Comparison of ENCODE assay signal across 20 cellular contexts in the genomic region with DNA sequence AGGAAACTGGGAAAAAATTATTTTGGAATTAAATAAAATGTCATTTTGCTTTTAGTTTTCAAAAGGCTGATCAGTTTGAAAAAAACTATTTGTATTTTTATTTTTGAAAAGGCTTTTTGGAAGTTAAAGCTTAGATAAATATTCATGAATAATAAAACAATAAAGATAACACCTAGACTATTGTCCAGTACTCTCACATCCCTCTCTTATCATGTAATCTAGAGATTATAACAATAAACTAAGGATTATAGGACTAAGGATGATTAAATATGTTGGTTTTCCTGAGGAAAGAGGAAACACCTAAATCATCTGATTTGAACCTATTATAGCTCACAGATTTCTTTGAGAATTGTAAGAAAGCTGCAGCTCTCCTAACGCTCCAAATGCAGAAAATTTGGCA.
DNase-seq lines count a peak whose midpoint lies in the region; ATAC-seq, FAIRE-seq and TF ChIP-seq lines count a peak whose summit lies in the region.
"Had no signal": no experiment of that assay in that cellular context is flagged by ENCODE, and none has a peak within 500 bp of the region (broad histone marks: within the 10 kb centered on the region; RNA-seq: fewer than 3 reads in every experiment).

No MANE protein-coding gene starts in this region.

- intact Hi-C loops in kidney (cut with DNase I) (no loop called here), pancreas (cut with DNase I) (no loop called here)

- peak; percentile 51 for FAIRE-seq in G401.6 (lab: Jason Lieb, UNC)
- peak; percentile 25 for FAIRE-seq in kidney (lab: Jason Lieb, UNC)
- peak; percentile 17 for FAIRE-seq in pancreas (lab: Jason Lieb, UNC)
- FAIRE-seq: A549, D721Med, GM12878, GM12892, GM18507 had no signal

- TF ChIP-seq CTCF in kidney (IDR thresholded peaks at IDR 0.05; ENCODE audit: borderline replicate concordance, extremely low read depth, insufficient read depth) (no peak), pancreas (IDR thresholded peaks at IDR 0.05) (no peak)

- H3K9me3 ChIP-seq in kidney (ENCODE audit: control insufficient read depth in 1 of 2, low read length in 2 of 2): no peaks in the 10 kb centered on the region
- H3K9me3 ChIP-seq in pancreas: no peaks in the 10 kb centered on the region
- H3K9me3 ChIP-seq: A549, Caco-2 had no signal

- DNase-seq in kidney (no peak), pancreas (no peak)
- DNase-seq in stimulated activated CD4-positive, alpha-beta T cell treated with anti-CD3 and anti-CD28 coated beads, Interleukin-15, amount 100 ng/mL, for 24 hours: no peak
- DNase-seq: AML-193; Caco-2; Calu3; CD4-positive, alpha-beta T cell; CD8-positive, alpha-beta T cell; DMS79 treated with DMSO at 0.1 percent for 48 hours; GDM1 had no signal

- WGBS in pancreas, 2 donors: 70 to 78% methylated on average over 1 of the region's 1 CpG

- no peaks in the 10 kb centered on the region for H3K27me3 ChIP-seq in pancreas
- H3K27me3 ChIP-seq: BLaER1 treated with 17β-estradiol and CSF1 and Interleukin-3, amounts not matched to agents 10 nM and 100 nM had no signal

- no peak for ATAC-seq in pancreas
- no peak for ATAC-seq in HG02970 (IDR thresholded peaks at IDR 0.05; ENCODE audit: low FRiP score, unreplicated experiment)
- ATAC-seq: A549; CD8-positive, alpha-beta T cell; GM12878 had no signal

- H3K36me3 ChIP-seq in kidney (ENCODE audit: control insufficient read depth in 1 of 2, insufficient read depth in 2 of 2, low read length in 2 of 2): peaks cover 2% of the 10 kb centered on the region in 2 donors
- no peaks in the 10 kb centered on the region for H3K36me3 ChIP-seq in pancreas

- no peak overlapping the region for H3K4me3 ChIP-seq in kidney (ENCODE audit: low read length in 2 of 2)
- H3K4me3 ChIP-seq in pancreas: no peak overlapping the region
- H3K4me3 ChIP-seq: A549; BLaER1 treated with 17β-estradiol and CSF1 and Interleukin-3, amounts not matched to agents 10 nM and 100 nM; GM12878 had no signal

- no peak overlapping the region for H3K27ac ChIP-seq in kidney (ENCODE audit: low read depth in 2 of 2, low read length in 2 of 2)
- no peak overlapping the region for H3K27ac ChIP-seq in pancreas
- H3K27ac ChIP-seq: 22Rv1; A549; BLaER1 treated with 17β-estradiol and CSF1 and Interleukin-3, amounts not matched to agents 10 nM and 100 nM; C4-2B had no signal

- H3K9ac ChIP-seq in kidney (ENCODE audit: low read length in 2 of 2): no peak overlapping the region
- H3K9ac ChIP-seq: BLaER1 treated with 17β-estradiol and CSF1 and Interleukin-3, amounts not matched to agents 10 nM and 100 nM had no signal

- H3K4me1 ChIP-seq in kidney (ENCODE audit: control insufficient read depth in 1 of 2, insufficient read depth in 1 of 2, low read depth in 1 of 2, low read length in 2 of 2) (no peaks in the 10 kb centered on the region), pancreas (no peaks in the 10 kb centered on the region)
- H3K4me1 ChIP-seq: A549, Caco-2 had no signal
